In genomic region chr1:168082008-168082876, GRCh38 we compare ENCODE assay signal across 8 cellular contexts. TPM values are rescaled to one million over a fixed set of nuclear protein-coding genes. Genes with fewer than 3 reads are reported as not detected.
DNase-seq lines count a peak whose midpoint lies in the region; ATAC-seq and TF ChIP-seq lines count a peak whose summit lies in the region.

No MANE protein-coding gene starts in this region.

- H3K4me3 ChIP-seq in choroid plexus epithelial cell (ENCODE audit: low read depth, low read length), result no peak overlapping the region
- H3K4me3 ChIP-seq in right lobe of liver, result no peak overlapping the region

- TF ChIP-seq CTCF in choroid plexus epithelial cell (conservative IDR thresholded peaks at IDR 0.05; ENCODE audit: low read depth, low read length) (peak; percentile 97), right lobe of liver (IDR thresholded peaks at IDR 0.05) (peak; percentile 82 to 91 (median 86))

- no peaks in the 10 kb centered on the region for H3K27me3 ChIP-seq in right lobe of liver

- DNase-seq in CMK (ENCODE audit: low read depth) (peak; percentile 64), NCI-H524 treated with DMSO at 0.1 percent for 48 hours (lab: John Stamatoyannopoulos, UW) (peak; percentile 21), choroid plexus epithelial cell (ENCODE audit: low read depth) (peak; percentile 89), right lobe of liver (peak; percentile 62 to 77 (median 71))
- DNase-seq in activated CD4-positive, alpha-beta T cell treated with anti-CD3 and anti-CD28 coated beads for 4 hours, result peak; percentile 49 to 68
- peak; percentile 44 to 53 (median 46) for DNase-seq in stimulated activated CD4-positive, alpha-beta T cell treated with anti-CD3 and anti-CD28 coated beads, TNF-alpha, amount 100 ng/mL, for 48 hours (ENCODE audit: low read depth in 3 of 3)

- 29% methylated on average over 3 of the region's 8 CpGs for WGBS in right lobe of liver (ENCODE audit: insufficient coverage, low coverage, low lambda C conversion rate, missing lambda C conversion rate)

- H3K36me3 ChIP-seq in right lobe of liver, result peaks cover 0 to 9% (median 5%) of the 10 kb centered on the region in 4 donors

- peaks cover 0 to 12% (median 0%) of the 10 kb centered on the region in 4 donors for H3K4me1 ChIP-seq in right lobe of liver

- ATAC-seq in GM19452 (IDR thresholded peaks at IDR 0.05; ENCODE audit: unreplicated experiment), result peak; percentile 88
- peak; percentile 84 for ATAC-seq in HG03520 (IDR thresholded peaks at IDR 0.05; ENCODE audit: unreplicated experiment)
- ATAC-seq in right lobe of liver, result peak; percentile 91 to 94 (median 93)

- H3K27ac ChIP-seq in right lobe of liver, result no peak overlapping the region

- no peak for TF ChIP-seq POLR2A in right lobe of liver (IDR thresholded peaks at IDR 0.05)

- H3K9me3 ChIP-seq in right lobe of liver, result no peaks in the 10 kb centered on the region

- intact Hi-C loops in right lobe of liver (cut with DNase I), result no loop called here

RNA-seq across cellular contexts. Expression of gene GPR161, which starts 54.5 kb away (rescaled TPM):
- total RNA-seq in right lobe of liver, result 1 to 10 TPM in 1 of 6 experiments, under 1 TPM in 5; 0.43 to 1.4 (median 0.48) TPM

Comparison
In these comparisons a context has a peak if more than half of its experiments do, and no peak if none do; other contexts are left out.
1. DNase-seq: peak in every context shown above with its lines; median percentile 89 in choroid plexus epithelial cell; 71 in right lobe of liver; 64 in CMK; 58 in activated CD4-positive, alpha-beta T cell treated with anti-CD3 and anti-CD28 coated beads for 4 hours; 46 in stimulated activated CD4-positive, alpha-beta T cell treated with anti-CD3 and anti-CD28 coated beads, TNF-alpha, amount 100 ng/mL, for 48 hours; 21 in NCI-H524 treated with DMSO at 0.1 percent for 48 hours.